Comparison of ENCODE assay signal across 8 cellular contexts in genomic region chr9:128192601-128193371, GRCh38. TPM values are rescaled to one million over a fixed set of nuclear protein-coding genes. Genes with fewer than 3 reads are reported as not detected.
A peak's percentile ranks its signal among the peaks of the same experiment; 100 is the strongest.
DNase-seq lines count a peak whose midpoint lies in the region; ATAC-seq and TF ChIP-seq lines count a peak whose summit lies in the region.

No MANE protein-coding gene starts in this region.

- H3K27me3 ChIP-seq in MG63 (no peaks in the 10 kb centered on the region), thoracic aorta (replicated peaks; ENCODE audit: insufficient read depth) (no peaks in the 10 kb centered on the region)

- H3K27me3 Mint-ChIP-seq in memory B cell: no peaks in the 10 kb centered on the region

- peaks cover 17% of the 10 kb centered on the region for H3K4me1 Mint-ChIP-seq in memory B cell

- H3K9me3 ChIP-seq in MG63 (no peaks in the 10 kb centered on the region), thoracic aorta (no peaks in the 10 kb centered on the region)

- peaks cover 21% of the 10 kb centered on the region for H3K36me3 ChIP-seq in MG63
- peaks cover 5% of the 10 kb centered on the region for H3K36me3 ChIP-seq in thoracic aorta

- H3K4me3 Mint-ChIP-seq in memory B cell: peak overlapping the region; percentile 86

- peak; percentile 32 for DNase-seq in activated T-cell treated with anti-CD3 and anti-CD28 coated beads for 1 hour (ENCODE audit: low read depth)
- DNase-seq in activated T-cell treated with anti-CD3 and anti-CD28 coated beads, Interleukin-2, amount 50 U/mL, for 1 hour: no peak
- DNase-seq in MG63: peak; percentile 95
- DNase-seq in SW 1271 (lab: John Stamatoyannopoulos, UW): peak; percentile 95 to 97
- peak; percentile 10 for DNase-seq in effector CD8-positive, alpha-beta T cell (lab: John Stamatoyannopoulos, UW)
- peak in 1 of 2 donors; percentile 69 for DNase-seq in memory B cell (ENCODE audit: low spot score in 2 of 2)
- DNase-seq in thoracic aorta (ENCODE audit: low spot score): peak; percentile 66

- TF ChIP-seq CTCF in thoracic aorta (IDR thresholded peaks at IDR 0.05): peak; percentile 20

- peak overlapping the region; percentile 87 for H3K4me3 ChIP-seq in MG63
- peak overlapping the region; percentile 92 for H3K4me3 ChIP-seq in thoracic aorta

- no peaks in the 10 kb centered on the region for H3K9me3 Mint-ChIP-seq in memory B cell

- H3K36me3 Mint-ChIP-seq in memory B cell: peaks cover 6% of the 10 kb centered on the region

- H3K27ac ChIP-seq in thoracic aorta: peak overlapping the region; percentile 89 to 92

- H3K27ac Mint-ChIP-seq in memory B cell: peak overlapping the region; percentile 84

- H3K4me1 ChIP-seq in thoracic aorta (ENCODE audit: control insufficient read depth in 1 of 2, low read depth in 2 of 2): peaks cover 11 to 14% of the 10 kb centered on the region in 2 donors

- ATAC-seq in memory B cell (ENCODE audit: low read depth) (peak; percentile 80), thoracic aorta (ENCODE audit: insufficient number of reproducible peaks, low FRiP score, low read depth) (peak; percentile 18), GM21360 (IDR thresholded peaks at IDR 0.05; ENCODE audit: unreplicated experiment) (no peak)

RNA-seq across cellular contexts. Expression of gene CIZ1, which starts 1.4 kb away (rescaled TPM):
- 5.4 and 12.2 TPM in 2 replicates for total RNA-seq in MG63 (2014; rRNA removed; shearing (Covaris generic); ENCODE audit: low replicate concordance)
- 10 to 100 TPM; 68.0 to 86.0 TPM for total RNA-seq in thoracic aorta

RNA-seq across cellular contexts. Expression of gene DNM1, which starts 10.4 kb away (rescaled TPM):
- total RNA-seq in MG63 (2014; rRNA removed; shearing (Covaris generic); ENCODE audit: low replicate concordance): 0.20 and 0.30 TPM in 2 replicates
- 1 to 10 TPM; 7.2 to 9.7 TPM for total RNA-seq in thoracic aorta

RNA-seq across cellular contexts. Expression of gene BBLN, which starts 32.7 kb away (rescaled TPM):
- 37.3 and 57.0 TPM in 2 replicates for total RNA-seq in MG63 (2014; rRNA removed; shearing (Covaris generic); ENCODE audit: low replicate concordance)
- total RNA-seq in thoracic aorta: 100 to 1,000 TPM; 208 to 329 TPM

RNA-seq across cellular contexts. Expression of gene LCN2, which starts 43.5 kb away (rescaled TPM):
- total RNA-seq in MG63 (2014; rRNA removed; shearing (Covaris generic); ENCODE audit: low replicate concordance): not detected in 2 replicates
- not detected for total RNA-seq in thoracic aorta
